ENCODE assay signal across 2 cellular contexts in the genomic region with DNA sequence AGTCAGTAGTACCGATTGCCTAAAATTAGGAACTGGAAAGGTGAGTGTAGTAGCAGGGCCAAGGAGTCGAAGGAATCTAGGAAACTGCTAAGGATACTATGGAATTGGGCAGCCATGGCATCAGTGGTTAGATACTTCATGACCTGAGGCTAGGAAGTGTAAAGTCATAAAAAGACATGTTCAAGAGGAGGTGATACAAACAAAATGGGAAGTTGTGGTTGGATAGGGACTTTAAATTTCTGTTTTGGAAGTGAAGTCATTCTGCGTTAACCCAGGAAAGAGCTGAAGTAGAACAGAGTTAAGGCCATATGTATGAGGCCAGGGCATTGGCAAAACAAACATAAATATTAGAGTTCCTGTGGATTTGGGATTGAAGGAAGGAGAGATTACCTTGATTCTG.
TF ChIP-seq lines count a peak whose summit lies in the region.

No MANE protein-coding gene starts in this region.

TF ChIP-seq in GM12878, 131 proteins besides CTCF, POLR2A, EP300 and RAD21 (continued from another document and continues in another):
- TF ChIP-seq KDM1A (IDR thresholded peaks at IDR 0.05; ENCODE audit: borderline replicate concordance) (no peak), PML (IDR thresholded peaks at IDR 0.05; ENCODE audit: low read length) (no peak), MTA3 (IDR thresholded peaks at IDR 0.05; ENCODE audit: borderline replicate concordance, low read length) (no peak), HCFC1 (IDR thresholded peaks at IDR 0.05; ENCODE audit: low read length) (no peak), JUNB (IDR thresholded peaks at IDR 0.05) (no peak; the same call in 1 of the 2 replicates), ETV6 (conservative IDR thresholded peaks at IDR 0.05 in 1 of 2, IDR thresholded peaks at IDR 0.05 in 1 of 2; ENCODE audit: borderline replicate concordance in 1 of 2, low read depth in 1 of 2) (peak in 1 of 2 experiments; percentile 76; a peak in 2 of 4 replicates), CREB1 (IDR thresholded peaks at IDR 0.05; ENCODE audit: low read depth) (no peak), STAT3 (IDR thresholded peaks at IDR 0.05; ENCODE audit: low read depth, low read length) (no peak), SMAD5 (IDR thresholded peaks at IDR 0.05; ENCODE audit: low read depth) (no peak), RUNX3 (IDR thresholded peaks at IDR 0.05; ENCODE audit: low read length) (peak; percentile 88), RCOR1 (conservative IDR thresholded peaks at IDR 0.05; ENCODE audit: low read depth, low read length) (no peak), IKZF1 (conservative IDR thresholded peaks at IDR 0.05) (peak; percentile 70), SRF (IDR thresholded peaks at IDR 0.05; ENCODE audit: low read depth in 2 of 2, low read length in 2 of 2) (no peak), NR2F1 (conservative IDR thresholded peaks at IDR 0.05) (0 out of 2 replicates have a peak, but pooled peaks have one; percentile 13), ZNF274 (IDR thresholded peaks at IDR 0.05; ENCODE audit: insufficient read depth, insufficient read length) (no peak), CHD1 (IDR thresholded peaks at IDR 0.05; ENCODE audit: low read depth, low read length) (no peak), NFIC (IDR thresholded peaks at IDR 0.05; ENCODE audit: low read depth, low read length) (peak; percentile 68), IKZF2 (IDR thresholded peaks at IDR 0.05) (peak; percentile 67 to 75; a peak in 3 of 4 replicates), ZNF217 (IDR thresholded peaks at IDR 0.05) (no peak), WRNIP1 (IDR thresholded peaks at IDR 0.05; ENCODE audit: borderline replicate concordance, low read depth, low read length) (no peak), SREBF1 (IDR thresholded peaks at IDR 0.05; ENCODE audit: low read length) (no peak), HDAC2 (IDR thresholded peaks at IDR 0.05) (no peak), SUZ12 (IDR thresholded peaks at IDR 0.05; ENCODE audit: unreplicated experiment) (no peak), SREBF2 (IDR thresholded peaks at IDR 0.05; ENCODE audit: low read length) (no peak), DPF2 (IDR thresholded peaks at IDR 0.05) (peak; percentile 60)
- TF ChIP-seq, protein P1, sequence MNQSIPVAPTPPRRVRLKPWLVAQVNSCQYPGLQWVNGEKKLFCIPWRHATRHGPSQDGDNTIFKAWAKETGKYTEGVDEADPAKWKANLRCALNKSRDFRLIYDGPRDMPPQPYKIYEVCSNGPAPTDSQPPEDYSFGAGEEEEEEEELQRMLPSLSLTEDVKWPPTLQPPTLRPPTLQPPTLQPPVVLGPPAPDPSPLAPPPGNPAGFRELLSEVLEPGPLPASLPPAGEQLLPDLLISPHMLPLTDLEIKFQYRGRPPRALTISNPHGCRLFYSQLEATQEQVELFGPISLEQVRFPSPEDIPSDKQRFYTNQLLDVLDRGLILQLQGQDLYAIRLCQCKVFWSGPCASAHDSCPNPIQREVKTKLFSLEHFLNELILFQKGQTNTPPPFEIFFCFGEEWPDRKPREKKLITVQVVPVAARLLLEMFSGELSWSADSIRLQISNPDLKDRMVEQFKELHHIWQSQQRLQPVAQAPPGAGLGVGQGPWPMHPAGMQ (IDR thresholded peaks at IDR 0.05; ENCODE audit: borderline replicate concordance): no peak
- TF ChIP-seq, protein P2, sequence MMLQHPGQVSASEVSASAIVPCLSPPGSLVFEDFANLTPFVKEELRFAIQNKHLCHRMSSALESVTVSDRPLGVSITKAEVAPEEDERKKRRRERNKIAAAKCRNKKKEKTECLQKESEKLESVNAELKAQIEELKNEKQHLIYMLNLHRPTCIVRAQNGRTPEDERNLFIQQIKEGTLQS (IDR thresholded peaks at IDR 0.05; ENCODE audit: borderline replicate concordance, extremely low read depth, low read depth, low read length): no peak
- TF ChIP-seq, protein P3, sequence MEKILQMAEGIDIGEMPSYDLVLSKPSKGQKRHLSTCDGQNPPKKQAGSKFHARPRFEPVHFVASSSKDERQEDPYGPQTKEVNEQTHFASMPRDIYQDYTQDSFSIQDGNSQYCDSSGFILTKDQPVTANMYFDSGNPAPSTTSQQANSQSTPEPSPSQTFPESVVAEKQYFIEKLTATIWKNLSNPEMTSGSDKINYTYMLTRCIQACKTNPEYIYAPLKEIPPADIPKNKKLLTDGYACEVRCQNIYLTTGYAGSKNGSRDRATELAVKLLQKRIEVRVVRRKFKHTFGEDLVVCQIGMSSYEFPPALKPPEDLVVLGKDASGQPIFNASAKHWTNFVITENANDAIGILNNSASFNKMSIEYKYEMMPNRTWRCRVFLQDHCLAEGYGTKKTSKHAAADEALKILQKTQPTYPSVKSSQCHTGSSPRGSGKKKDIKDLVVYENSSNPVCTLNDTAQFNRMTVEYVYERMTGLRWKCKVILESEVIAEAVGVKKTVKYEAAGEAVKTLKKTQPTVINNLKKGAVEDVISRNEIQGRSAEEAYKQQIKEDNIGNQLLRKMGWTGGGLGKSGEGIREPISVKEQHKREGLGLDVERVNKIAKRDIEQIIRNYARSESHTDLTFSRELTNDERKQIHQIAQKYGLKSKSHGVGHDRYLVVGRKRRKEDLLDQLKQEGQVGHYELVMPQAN (conservative IDR thresholded peaks at IDR 0.05): no peak
- TF ChIP-seq, protein P4, sequence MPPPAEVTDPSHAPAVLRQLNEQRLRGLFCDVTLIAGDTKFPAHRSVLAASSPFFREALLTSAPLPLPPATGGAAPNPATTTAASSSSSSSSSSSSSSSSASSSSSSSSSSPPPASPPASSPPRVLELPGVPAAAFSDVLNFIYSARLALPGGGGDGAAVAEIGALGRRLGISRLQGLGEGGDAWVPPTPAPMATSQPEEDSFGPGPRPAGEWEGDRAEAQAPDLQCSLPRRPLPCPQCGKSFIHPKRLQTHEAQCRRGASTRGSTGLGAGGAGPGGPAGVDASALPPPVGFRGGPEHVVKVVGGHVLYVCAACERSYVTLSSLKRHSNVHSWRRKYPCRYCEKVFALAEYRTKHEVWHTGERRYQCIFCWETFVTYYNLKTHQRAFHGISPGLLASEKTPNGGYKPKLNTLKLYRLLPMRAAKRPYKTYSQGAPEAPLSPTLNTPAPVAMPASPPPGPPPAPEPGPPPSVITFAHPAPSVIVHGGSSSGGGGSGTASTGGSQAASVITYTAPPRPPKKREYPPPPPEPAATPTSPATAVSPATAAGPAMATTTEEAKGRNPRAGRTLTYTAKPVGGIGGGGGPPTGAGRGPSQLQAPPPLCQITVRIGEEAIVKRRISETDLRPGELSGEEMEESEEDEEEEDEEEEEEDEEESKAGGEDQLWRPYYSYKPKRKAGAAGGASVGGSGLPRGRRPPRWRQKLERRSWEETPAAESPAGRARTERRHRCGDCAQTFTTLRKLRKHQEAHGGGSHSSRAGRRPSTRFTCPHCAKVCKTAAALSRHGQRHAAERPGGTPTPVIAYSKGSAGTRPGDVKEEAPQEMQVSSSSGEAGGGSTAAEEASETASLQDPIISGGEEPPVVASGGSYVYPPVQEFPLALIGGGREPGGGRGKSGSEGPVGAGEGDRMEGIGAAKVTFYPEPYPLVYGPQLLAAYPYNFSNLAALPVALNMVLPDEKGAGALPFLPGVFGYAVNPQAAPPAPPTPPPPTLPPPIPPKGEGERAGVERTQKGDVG (CRISPR knock-in tag; IDR thresholded peaks at IDR 0.05): no peak

TF ChIP-seq in WTC11, 78 proteins besides CTCF, POLR2A, EP300 and RAD21 (continued from another document):
- TF ChIP-seq, protein P5, sequence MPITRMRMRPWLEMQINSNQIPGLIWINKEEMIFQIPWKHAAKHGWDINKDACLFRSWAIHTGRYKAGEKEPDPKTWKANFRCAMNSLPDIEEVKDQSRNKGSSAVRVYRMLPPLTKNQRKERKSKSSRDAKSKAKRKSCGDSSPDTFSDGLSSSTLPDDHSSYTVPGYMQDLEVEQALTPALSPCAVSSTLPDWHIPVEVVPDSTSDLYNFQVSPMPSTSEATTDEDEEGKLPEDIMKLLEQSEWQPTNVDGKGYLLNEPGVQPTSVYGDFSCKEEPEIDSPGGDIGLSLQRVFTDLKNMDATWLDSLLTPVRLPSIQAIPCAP (CRISPR knock-in tag; IDR thresholded peaks at IDR 0.05): no peak
- TF ChIP-seq KAT7 (CRISPR knock-in tag; IDR thresholded peaks at IDR 0.05; ENCODE audit: borderline replicate concordance) (no peak), ETV6 (CRISPR knock-in tag; IDR thresholded peaks at IDR 0.05) (no peak), ZNF317 (CRISPR knock-in tag; IDR thresholded peaks at IDR 0.05; ENCODE audit: borderline replicate concordance, low read depth) (no peak), TP53 (CRISPR knock-in tag; IDR thresholded peaks at IDR 0.05) (no peak), ZNF219 (CRISPR knock-in tag; IDR thresholded peaks at IDR 0.05; ENCODE audit: borderline replicate concordance) (no peak), RELA (CRISPR knock-in tag; IDR thresholded peaks at IDR 0.05; ENCODE audit: borderline replicate concordance) (no peak)
- TF ChIP-seq, protein P6, sequence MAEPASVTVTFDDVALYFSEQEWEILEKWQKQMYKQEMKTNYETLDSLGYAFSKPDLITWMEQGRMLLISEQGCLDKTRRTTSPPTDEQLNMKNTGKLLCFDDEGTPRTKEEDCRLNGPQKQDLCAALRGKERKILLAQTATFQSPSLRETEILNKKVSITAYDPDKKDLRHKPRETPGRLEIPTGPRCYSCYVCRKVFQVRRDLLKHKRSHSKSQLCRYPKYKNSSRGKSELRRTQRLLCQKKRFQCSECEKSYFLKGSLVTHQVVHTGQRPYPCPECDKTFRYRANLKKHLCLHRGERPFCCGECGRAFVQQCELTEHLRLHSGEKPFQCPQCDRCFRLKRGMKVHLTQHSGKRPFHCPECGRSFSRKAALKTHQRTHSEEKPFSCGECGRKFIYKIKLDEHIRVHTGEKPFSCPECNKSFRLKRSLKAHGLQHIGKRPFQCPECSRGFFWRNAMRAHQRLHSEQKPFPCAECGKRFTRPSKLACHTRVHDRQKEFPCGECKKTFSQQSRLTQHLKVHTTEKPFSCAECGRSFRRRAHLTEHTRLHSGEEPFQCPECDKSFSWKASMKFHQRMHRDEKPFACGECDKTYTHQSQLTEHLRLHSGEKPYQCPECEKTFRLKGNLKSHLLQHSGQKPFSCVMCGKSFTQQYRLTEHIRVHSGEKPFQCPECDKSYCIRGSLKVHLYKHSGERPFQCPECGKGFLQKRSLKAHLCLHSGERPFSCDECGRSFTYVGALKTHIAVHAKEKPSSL (CRISPR knock-in tag; conservative IDR thresholded peaks at IDR 0.05): no peak
- TF ChIP-seq, protein P7, sequence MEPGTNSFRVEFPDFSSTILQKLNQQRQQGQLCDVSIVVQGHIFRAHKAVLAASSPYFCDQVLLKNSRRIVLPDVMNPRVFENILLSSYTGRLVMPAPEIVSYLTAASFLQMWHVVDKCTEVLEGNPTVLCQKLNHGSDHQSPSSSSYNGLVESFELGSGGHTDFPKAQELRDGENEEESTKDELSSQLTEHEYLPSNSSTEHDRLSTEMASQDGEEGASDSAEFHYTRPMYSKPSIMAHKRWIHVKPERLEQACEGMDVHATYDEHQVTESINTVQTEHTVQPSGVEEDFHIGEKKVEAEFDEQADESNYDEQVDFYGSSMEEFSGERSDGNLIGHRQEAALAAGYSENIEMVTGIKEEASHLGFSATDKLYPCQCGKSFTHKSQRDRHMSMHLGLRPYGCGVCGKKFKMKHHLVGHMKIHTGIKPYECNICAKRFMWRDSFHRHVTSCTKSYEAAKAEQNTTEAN (CRISPR knock-in tag; IDR thresholded peaks at IDR 0.05): no peak
